In genomic region chr2:196827356-196827755, GRCh38 we compare ENCODE assay signal across 28 cellular contexts. TPM values are rescaled to one million over a fixed set of nuclear protein-coding genes. Genes with fewer than 3 reads are reported as not detected.
A peak's percentile ranks its signal among the peaks of the same experiment; 100 is the strongest.
DNase-seq lines count a peak whose midpoint lies in the region; ATAC-seq and TF ChIP-seq lines count a peak whose summit lies in the region.
"Had no signal": no experiment of that assay in that cellular context is flagged by ENCODE, and none has a peak within 500 bp of the region (broad histone marks: within the 10 kb centered on the region; RNA-seq: fewer than 3 reads in every experiment).

No MANE protein-coding gene starts in this region.

- CTCF ChIA-PET in WTC11 (lab: Charles Lee): interaction anchor here (0.5 kb wide), 1 partner anchor 408 kb away, joined by 3 read pairs; no protein-coding TSS in a partner anchor

- H3K36me3 Mint-ChIP-seq in activated T-cell treated with anti-CD3 and anti-CD28 coated beads, Interleukin-2, amount 50 U/mL, for 72 hours (ENCODE audit: insufficient read depth in 2 of 2): peaks cover 0 to 1% of the 10 kb centered on the region in 2 donors
- H3K36me3 Mint-ChIP-seq in WTC11: no peaks in the 10 kb centered on the region
- H3K36me3 Mint-ChIP-seq: CD4-positive, alpha-beta memory T cell; IgD-negative memory B cell had no signal

- no peaks in the 10 kb centered on the region for H3K9me3 Mint-ChIP-seq in activated T-cell treated with anti-CD3 and anti-CD28 coated beads, Interleukin-2, amount 50 U/mL, for 72 hours
- H3K9me3 Mint-ChIP-seq in WTC11: no peaks in the 10 kb centered on the region
- H3K9me3 Mint-ChIP-seq: CD4-positive, alpha-beta memory T cell had no signal

- H3K4me3 ChIP-seq in cardiac fibroblast (replicated peaks in 1 of 2; ENCODE audit: low read depth in 2 of 2, low read length in 2 of 2): no peak overlapping the region
- H3K4me3 ChIP-seq in dorsolateral prefrontal cortex: no peak overlapping the region
- H3K4me3 ChIP-seq: A549; BLaER1 treated with 17β-estradiol and CSF1 and Interleukin-3, amounts not matched to agents 10 nM and 100 nM had no signal

- intact Hi-C loops in dorsolateral prefrontal cortex (cut with DNase I): no loop called here

- peak in 1 of 2 donors; percentile 42 for ATAC-seq in activated T-cell treated with anti-CD3 and anti-CD28 coated beads, Interleukin-2, amount 50 U/mL, for 72 hours (replicated peaks in 1 of 2)
- no peak for ATAC-seq in WTC11
- ATAC-seq: A549, PC-3 had no signal

- no peak for DNase-seq in activated T-cell treated with anti-CD3 and anti-CD28 coated beads, Interleukin-2, amount 50 U/mL, for 72 hours
- DNase-seq in activated T-cell treated with anti-CD3 and anti-CD28 coated beads, Interleukin-2, amount 50 U/mL, for 1 hour: no peak
- no peak for DNase-seq in WTC11 (ENCODE audit: low spot score)
- DNase-seq in cardiac fibroblast (ENCODE audit: low read depth in 2 of 2): peak; percentile 3 to 8
- DNase-seq in GM20000 (ENCODE audit: low spot score): no peak
- DNase-seq in dorsolateral prefrontal cortex: no peak
- DNase-seq in CD1c-positive myeloid dendritic cell (ENCODE audit: extremely low spot score): no peak
- DNase-seq: AML-193; CD4-positive, alpha-beta memory T cell; COR-L47; EL; GDM1; HCEC 1CT; NCI-H1048; NCI-H1417; NCI-H1694; NCI-H2029 treated with DMSO at 0.1 percent for 48 hours; NCI-H446 treated with DMSO at 0.1 percent for 48 hours; NCI-H526; NCI-H82; NK-92 treated with Interleukin-12 subunit alpha and Interleukin-12 subunit beta, amount 100 ng/mL, for 24 hours; PC-3 had no signal

- peaks cover 8% of the 10 kb centered on the region for H3K4me1 Mint-ChIP-seq in activated T-cell treated with anti-CD3 and anti-CD28 coated beads, Interleukin-2, amount 50 U/mL, for 72 hours (ENCODE audit: low read depth)
- H3K4me1 Mint-ChIP-seq in WTC11: peaks cover 11% of the 10 kb centered on the region

- POLR2A ChIA-PET in WTC11 (lab: Charles Lee): no interaction called here

- H3K27me3 Mint-ChIP-seq in activated T-cell treated with anti-CD3 and anti-CD28 coated beads, Interleukin-2, amount 50 U/mL, for 72 hours (ENCODE audit: low read depth): peaks cover 9% of the 10 kb centered on the region
- no peaks in the 10 kb centered on the region for H3K27me3 Mint-ChIP-seq in WTC11 (ENCODE audit: low read depth)

- no peaks in the 10 kb centered on the region for H3K27me3 ChIP-seq in dorsolateral prefrontal cortex
- H3K27me3 ChIP-seq: BLaER1 treated with 17β-estradiol and CSF1 and Interleukin-3, amounts not matched to agents 10 nM and 100 nM had no signal

- H3K27ac Mint-ChIP-seq in activated T-cell treated with anti-CD3 and anti-CD28 coated beads, Interleukin-2, amount 50 U/mL, for 72 hours: peak overlapping the region; percentile 38
- peak overlapping the region; percentile 2; the same call in 1 of the 2 replicates for H3K27ac Mint-ChIP-seq in WTC11

- no peak overlapping the region for H3K27ac ChIP-seq in dorsolateral prefrontal cortex
- H3K27ac ChIP-seq: A549; BLaER1 treated with 17β-estradiol and CSF1 and Interleukin-3, amounts not matched to agents 10 nM and 100 nM; HL-60; KMS-11 had no signal

- H3K4me3 Mint-ChIP-seq in activated T-cell treated with anti-CD3 and anti-CD28 coated beads, Interleukin-2, amount 50 U/mL, for 72 hours: no peak overlapping the region
- H3K4me3 Mint-ChIP-seq in WTC11: no peak overlapping the region
- H3K4me3 Mint-ChIP-seq: CD4-positive, alpha-beta memory T cell; IgD-negative memory B cell had no signal

- no peak for TF ChIP-seq CTCF in WTC11 (IDR thresholded peaks at IDR 0.05)
- TF ChIP-seq CTCF in cardiac fibroblast (IDR thresholded peaks at IDR 0.05; ENCODE audit: low read depth, low read length): no peak
- no peak for TF ChIP-seq CTCF in GM20000 (IDR thresholded peaks at IDR 0.05; ENCODE audit: extremely low read depth, missing control alignments)
- no peak for TF ChIP-seq CTCF in dorsolateral prefrontal cortex (IDR thresholded peaks at IDR 0.05 in 54 of 56, conservative IDR thresholded peaks at IDR 0.05 in 2 of 56; ENCODE audit: low read depth in 1 of 56, partially characterized antibody in 56 of 56)

TF ChIP-seq in WTC11, 78 proteins besides CTCF, POLR2A, EP300 and RAD21:
- no peak for TF ChIP-seq CBFB (CRISPR knock-in tag; IDR thresholded peaks at IDR 0.05; ENCODE audit: low read depth)
- no peak for TF ChIP-seq CREB1 (CRISPR knock-in tag; IDR thresholded peaks at IDR 0.05)

RNA-seq across cellular contexts. Expression of gene C2orf66, which starts 18.2 kb away (rescaled TPM):
- under 1 TPM; 0.38 to 0.60 TPM for total RNA-seq in activated T-cell treated with anti-CD3 and anti-CD28 coated beads, Interleukin-2, amount 50 U/mL, for 72 hours
- total RNA-seq in WTC11 (2021) (not detected in 3 replicates), dorsolateral prefrontal cortex (1 to 10 TPM in 4 of 120 experiments, under 1 TPM in 65, not detected in 51; 0.24 to 2.8 (median 0.42) TPM)
- total RNA-seq: CD4-positive, alpha-beta memory T cell; H1 had no signal

RNA-seq across cellular contexts. Expression of gene GTF3C3, which starts 27.9 kb away (rescaled TPM):
- 10 to 100 TPM; 57.2 to 61.2 TPM for total RNA-seq in activated T-cell treated with anti-CD3 and anti-CD28 coated beads, Interleukin-2, amount 50 U/mL, for 72 hours
- total RNA-seq in WTC11 (2021) (43.3 to 54.7 TPM (median 49.2 TPM) in 3 replicates), dorsolateral prefrontal cortex (10 to 100 TPM; 24.0 to 62.8 (median 39.8) TPM)

Comparison
In these comparisons a context has a peak if more than half of its experiments do, and no peak if none do; other contexts are left out.
1. DNase-seq: peak in cardiac fibroblast (2 of 2); none in activated T-cell treated with anti-CD3 and anti-CD28 coated beads, Interleukin-2, amount 50 U/mL, for 72 hours (0 of 2), activated T-cell treated with anti-CD3 and anti-CD28 coated beads, Interleukin-2, amount 50 U/mL, for 1 hour (single experiment), WTC11 (single experiment), GM20000 (single experiment), dorsolateral prefrontal cortex (0 of 10) and CD1c-positive myeloid dendritic cell (single experiment).